ENCODE assay signal across 7 cellular contexts in genomic region chr2:60560734-60561649, GRCh38. TPM values are rescaled to one million over a fixed set of nuclear protein-coding genes. Genes with fewer than 3 reads are reported as not detected.
DNase-seq lines count a peak whose midpoint lies in the region; ATAC-seq, FAIRE-seq and TF ChIP-seq lines count a peak whose summit lies in the region.

No MANE protein-coding gene starts in this region.

- TF ChIP-seq CTCF in right lobe of liver (IDR thresholded peaks at IDR 0.05): peak; percentile 49 to 59 (median 52)

- DNase-seq in KG1 (lab: John Stamatoyannopoulos, UW) (peak; percentile 51), adipocyte (ENCODE audit: low read depth) (peak; percentile 65), right lobe of liver (no peak), NCI-H187 (lab: John Stamatoyannopoulos, UW) (no peak)
- DNase-seq in effector CD4-positive, alpha-beta T cell: no peak

- peak; percentile 87 for FAIRE-seq in G401.6 (lab: Jason Lieb, UNC)

- intact Hi-C loops in right lobe of liver (cut with DNase I): no loop called here

- H3K27me3 ChIP-seq in adipocyte (replicated peaks; ENCODE audit: control insufficient read depth, insufficient read depth, low read length) (peaks cover 69% of the 10 kb centered on the region), right lobe of liver (peaks cover 0 to 14% of the 10 kb centered on the region in 2 donors)

- H3K4me1 ChIP-seq in adipocyte (ENCODE audit: control insufficient read depth, insufficient read depth, low read length) (no peaks in the 10 kb centered on the region), right lobe of liver (peaks cover 0 to 13% (median 0%) of the 10 kb centered on the region in 4 donors)

- H3K9me3 ChIP-seq in adipocyte (ENCODE audit: control insufficient read depth, low read length): no peaks in the 10 kb centered on the region
- no peaks in the 10 kb centered on the region for H3K9me3 ChIP-seq in right lobe of liver

- H3K27ac ChIP-seq in right lobe of liver: no peak overlapping the region

- no peak overlapping the region for H3K9ac ChIP-seq in adipocyte (ENCODE audit: low read length)

- H3K4me3 ChIP-seq in adipocyte (ENCODE audit: low read length) (no peak overlapping the region), right lobe of liver (no peak overlapping the region)

- H3K36me3 ChIP-seq in adipocyte (ENCODE audit: control insufficient read depth, insufficient read depth, low read length, severe bottlenecking) (no peaks in the 10 kb centered on the region), right lobe of liver (no peaks in the 10 kb centered on the region)

- WGBS in right lobe of liver (ENCODE audit: insufficient coverage, low coverage, low lambda C conversion rate, missing lambda C conversion rate): 25% methylated on average over 5 of the region's 5 CpGs

- ATAC-seq in GM19455 (IDR thresholded peaks at IDR 0.05; ENCODE audit: unreplicated experiment) (peak; percentile 71), right lobe of liver (peak; percentile 79 to 84 (median 82))

- TF ChIP-seq POLR2A in right lobe of liver (IDR thresholded peaks at IDR 0.05): no peak

RNA-seq across cellular contexts. Expression of gene BCL11A, which starts 7.5 kb away (rescaled TPM):
- total RNA-seq in right lobe of liver: under 1 TPM; 0.06 to 0.80 (median 0.37) TPM

Comparison
In these comparisons a context has a peak if more than half of its experiments do, and no peak if none do; other contexts are left out.
1. DNase-seq: peak in KG1 (single experiment) and adipocyte (single experiment); none in right lobe of liver (0 of 3), NCI-H187 (0 of 2) and effector CD4-positive, alpha-beta T cell (single experiment).